Comparison of ENCODE assay signal across 37 cellular contexts in genomic region chr6:43625393-43625992, GRCh38. TPM values are rescaled to one million over a fixed set of nuclear protein-coding genes. Genes with fewer than 3 reads are reported as not detected.
DNase-seq lines count a peak whose midpoint lies in the region; ATAC-seq, FAIRE-seq and TF ChIP-seq lines count a peak whose summit lies in the region.
"Had no signal": no experiment of that assay in that cellular context is flagged by ENCODE, and none has a peak within 500 bp of the region (broad histone marks: within the 10 kb centered on the region; RNA-seq: fewer than 3 reads in every experiment).

No MANE protein-coding gene starts in this region.

- H3K9me3 Mint-ChIP-seq in activated CD4-positive, alpha-beta T cell treated with anti-CD3 and anti-CD28 coated beads, Interleukin-2, amount 10 ng/mL, durations not matched to agents 7 days and 5 days: no peaks in the 10 kb centered on the region
- no peaks in the 10 kb centered on the region for H3K9me3 Mint-ChIP-seq in Calu3 (ENCODE audit: low read depth, unreplicated experiment)
- H3K9me3 Mint-ChIP-seq in brain: no peaks in the 10 kb centered on the region
- H3K9me3 Mint-ChIP-seq: CD8-positive, alpha-beta T cell; effector memory CD8-positive, alpha-beta T cell; neural progenitor cell; T-cell had no signal

- peaks cover 34% of the 10 kb centered on the region for H3K4me1 Mint-ChIP-seq in activated CD4-positive, alpha-beta T cell treated with anti-CD3 and anti-CD28 coated beads, Interleukin-2, amount 10 ng/mL, durations not matched to agents 7 days and 5 days
- H3K4me1 Mint-ChIP-seq in Calu3 (ENCODE audit: low read depth, unreplicated experiment): peaks cover 40% of the 10 kb centered on the region
- peaks cover 39% of the 10 kb centered on the region for H3K4me1 Mint-ChIP-seq in brain

- H3K4me1 ChIP-seq in osteoblast (ENCODE audit: insufficient read depth, low read length) (peaks cover 23% of the 10 kb centered on the region), small intestine (ENCODE audit: control insufficient read depth in 2 of 2, insufficient read depth in 1 of 2, low read depth in 1 of 2, low read length in 1 of 2) (peaks cover 0 to 6% of the 10 kb centered on the region in 2 donors)
- H3K4me1 ChIP-seq: foreskin keratinocyte had no signal

- H3K9me3 ChIP-seq in osteoblast (ENCODE audit: low read depth, low read length): no peaks in the 10 kb centered on the region
- no peaks in the 10 kb centered on the region for H3K9me3 ChIP-seq in small intestine (ENCODE audit: control insufficient read depth, low read depth)
- H3K9me3 ChIP-seq: esophagus muscularis mucosa, heart right ventricle, MG63, mucosa of descending colon, Peyer's patch, vagina had no signal

- H3K36me3 ChIP-seq in osteoblast (ENCODE audit: insufficient read depth, low read length) (peaks cover 60% of the 10 kb centered on the region), small intestine (ENCODE audit: control insufficient read depth in 2 of 2, insufficient read depth in 2 of 2, low read length in 2 of 2) (peaks cover 4 to 16% of the 10 kb centered on the region in 2 donors)
- H3K36me3 ChIP-seq: neural progenitor cell had no signal

- H3K27me3 Mint-ChIP-seq in activated CD4-positive, alpha-beta T cell treated with anti-CD3 and anti-CD28 coated beads, Interleukin-2, amount 10 ng/mL, durations not matched to agents 7 days and 5 days: no peaks in the 10 kb centered on the region
- peaks cover 7% of the 10 kb centered on the region for H3K27me3 Mint-ChIP-seq in Calu3 (ENCODE audit: unreplicated experiment)
- peaks cover 11% of the 10 kb centered on the region for H3K27me3 Mint-ChIP-seq in brain
- H3K27me3 Mint-ChIP-seq: effector memory CD8-positive, alpha-beta T cell; progenitor cell of endocrine pancreas; T-cell had no signal

- FAIRE-seq in small intestine (lab: Jason Lieb, UNC): no peak
- FAIRE-seq: bronchial epithelial cell, colon, GM12892, TTC549 had no signal

- no peak overlapping the region for H3K4me2 ChIP-seq in osteoblast (ENCODE audit: insufficient read depth, low read length)
- H3K4me2 ChIP-seq: neural progenitor cell had no signal

- H3K27ac ChIP-seq in osteoblast (ENCODE audit: low read depth, low read length) (peak overlapping the region; percentile 88), small intestine (ENCODE audit: low read depth in 1 of 2, low read length in 1 of 2) (no peak overlapping the region)
- H3K27ac ChIP-seq: foreskin keratinocyte, neural progenitor cell, Peyer's patch, vagina had no signal

- BruUV-seq in Calu3 (replicated peaks; lab: Mats Ljungman, UMichigan): no TSS peak

- TF ChIP-seq CTCF in Calu3 (IDR thresholded peaks at IDR 0.05; ENCODE audit: unreplicated experiment): no peak
- no peak for TF ChIP-seq CTCF in brain (conservative IDR thresholded peaks at IDR 0.05)
- TF ChIP-seq CTCF in osteoblast (IDR thresholded peaks at IDR 0.05; ENCODE audit: extremely low read depth, low read depth, low read length): no peak
- no peak for TF ChIP-seq CTCF in omental fat pad (IDR thresholded peaks at IDR 0.05)

- 87 to 93% (median 93%) methylated on average over 16 of the region's 16 CpGs for WGBS in small intestine, 3 donors

- peaks cover 63% of the 10 kb centered on the region for H3K36me3 Mint-ChIP-seq in activated CD4-positive, alpha-beta T cell treated with anti-CD3 and anti-CD28 coated beads, Interleukin-2, amount 10 ng/mL, durations not matched to agents 7 days and 5 days (ENCODE audit: low read depth)
- H3K36me3 Mint-ChIP-seq in Calu3 (ENCODE audit: insufficient read depth, unreplicated experiment): peaks cover 97% of the 10 kb centered on the region
- H3K36me3 Mint-ChIP-seq in brain: peaks cover 61% of the 10 kb centered on the region

- intact Hi-C loops in Calu3 (cut with micrococcal nuclease; ENCODE audit: unreplicated experiment): no loop called here

- H4K20me1 ChIP-seq in osteoblast (ENCODE audit: insufficient read depth, low read length): no peaks in the 10 kb centered on the region

- H2AFZ ChIP-seq in osteoblast (ENCODE audit: low read length): no peak overlapping the region
- H2AFZ ChIP-seq: neural progenitor cell had no signal

- peak overlapping the region; percentile 14 for H3K27ac Mint-ChIP-seq in activated CD4-positive, alpha-beta T cell treated with anti-CD3 and anti-CD28 coated beads, Interleukin-2, amount 10 ng/mL, durations not matched to agents 7 days and 5 days
- H3K27ac Mint-ChIP-seq in Calu3 (ENCODE audit: unreplicated experiment): peak overlapping the region; percentile 100
- H3K27ac Mint-ChIP-seq in brain: peak overlapping the region in 4 of 5 experiments; percentile 31 to 99 (median 70)
- H3K27ac Mint-ChIP-seq: CD8-positive, alpha-beta T cell; neural progenitor cell; progenitor cell of endocrine pancreas; T-cell had no signal

- ATAC-seq in omental fat pad (ENCODE audit: low FRiP score): no peak
- ATAC-seq: CD8-positive, alpha-beta T cell; effector memory CD8-positive, alpha-beta T cell; foreskin keratinocyte; heart right ventricle; mucosa of descending colon; sciatic nerve; T-cell had no signal

- no peak for DNase-seq in activated CD4-positive, alpha-beta T cell treated with anti-CD3 and anti-CD28 coated beads, Interleukin-2, amount 10 ng/mL, durations not matched to agents 7 days and 5 days
- no peak for DNase-seq in activated CD4-positive, alpha-beta T cell treated with anti-CD3 and anti-CD28 coated beads, Interleukin-2, amount 50 U/mL, for 48 hours
- DNase-seq in Calu3 (no peak), osteoblast (ENCODE audit: insufficient read length, low spot score, missing footprints) (no peak), GM19238 (ENCODE audit: insufficient read length, low spot score) (no peak), omental fat pad (ENCODE audit: low spot score) (no peak), small intestine (no peak)
- DNase-seq: activated CD4-positive, CD25-positive, alpha-beta regulatory T cell treated with anti-CD3 and anti-CD28 coated beads, Interleukin-2, amount 50 U/mL, for 72 hours; activated naive CD4-positive, alpha-beta T cell treated with Interleukin-2 at 50 U/mL for 16 hours; AML-193; CD8-positive, alpha-beta T cell; effector memory CD8-positive, alpha-beta T cell; foreskin keratinocyte; GOT3; heart right ventricle; kidney glomerular epithelial cell; mucosa of descending colon; NCI-H1105 treated with DMSO at 0.1 percent for 48 hours; NCI-H1930; NCI-H526; Peyer's patch; stimulated activated CD4-positive, alpha-beta T cell treated with anti-CD3 and anti-CD28 coated beads, Interleukin-4, amount 100 ng/mL, for 4 hours; stimulated activated naive CD4-positive, alpha-beta T cell; T-cell had no signal

- no peak overlapping the region for H3K4me3 Mint-ChIP-seq in activated CD4-positive, alpha-beta T cell treated with anti-CD3 and anti-CD28 coated beads, Interleukin-2, amount 10 ng/mL, durations not matched to agents 7 days and 5 days
- H3K4me3 Mint-ChIP-seq in Calu3 (ENCODE audit: low read depth, unreplicated experiment): peak overlapping the region; percentile 100
- peak overlapping the region in 3 of 5 experiments; percentile 9 to 95 (median 17) for H3K4me3 Mint-ChIP-seq in brain
- H3K4me3 Mint-ChIP-seq: CD8-positive, alpha-beta T cell; effector memory CD8-positive, alpha-beta T cell; neural progenitor cell; T-cell had no signal

- H3K4me3 ChIP-seq in osteoblast (ENCODE audit: insufficient read depth, low read length): no peak overlapping the region
- H3K4me3 ChIP-seq in small intestine (ENCODE audit: low read depth in 1 of 2, low read length in 2 of 2): no peak overlapping the region
- H3K4me3 ChIP-seq: esophagus muscularis mucosa, heart right ventricle, lung, MG63, mucosa of descending colon, neural progenitor cell, Peyer's patch, vagina had no signal

- POLR2A ChIA-PET in activated CD4-positive, alpha-beta T cell treated with anti-CD3 and anti-CD28 coated beads, Interleukin-2, amount 10 ng/mL, durations not matched to agents 7 days and 5 days (lab: Charles Lee): no interaction called here

- H3K27me3 ChIP-seq in osteoblast (ENCODE audit: insufficient read depth, low read length): no peaks in the 10 kb centered on the region
- no peaks in the 10 kb centered on the region for H3K27me3 ChIP-seq in small intestine (ENCODE audit: control insufficient read depth in 2 of 2, insufficient read depth in 2 of 2, low read length in 2 of 2)
- H3K27me3 ChIP-seq: esophagus muscularis mucosa, foreskin keratinocyte, heart right ventricle, MG63, neural progenitor cell, Peyer's patch, vagina had no signal

- peaks cover 53% of the 10 kb centered on the region for H3K79me2 ChIP-seq in osteoblast (ENCODE audit: insufficient read depth, low read length)

- CTCF ChIA-PET in activated CD4-positive, alpha-beta T cell treated with anti-CD3 and anti-CD28 coated beads, Interleukin-2, amount 10 ng/mL, durations not matched to agents 7 days and 5 days (lab: Charles Lee): interaction anchor here (1.3 kb wide), 1 partner anchor 11 kb away, joined by 4 read pairs; no protein-coding TSS in a partner anchor
- CTCF ChIA-PET in Calu3 (lab: Charles Lee): no interaction called here

RNA-seq across cellular contexts. Expression of gene GTPBP2, which starts 3.6 kb away (rescaled TPM):
- total RNA-seq in activated CD4-positive, alpha-beta T cell treated with anti-CD3 and anti-CD28 coated beads, Interleukin-2, amount 10 ng/mL, durations not matched to agents 7 days and 5 days: 10 to 100 TPM; 91.9 to 98.3 TPM
- 186 and 188 TPM in 2 replicates for total RNA-seq in Calu3 (2022)
- polyA plus RNA-seq in brain (ENCODE audit: insufficient read depth, low read depth, low replicate concordance): 57.8 TPM
- total RNA-seq in osteoblast: 74.3 and 84.0 TPM in 2 replicates
- 10 to 100 TPM; 37.5 to 65.7 (median 44.0) TPM for total RNA-seq in omental fat pad
- polyA plus RNA-seq in small intestine: 10 to 100 TPM; 33.7 to 81.6 (median 49.9) TPM

RNA-seq across cellular contexts. Expression of gene MAD2L1BP, which starts 10.1 kb away (rescaled TPM):
- total RNA-seq in activated CD4-positive, alpha-beta T cell treated with anti-CD3 and anti-CD28 coated beads, Interleukin-2, amount 10 ng/mL, durations not matched to agents 7 days and 5 days: 10 to 100 TPM; 41.8 to 44.3 TPM
- total RNA-seq in Calu3 (2022) (48.2 and 53.2 TPM in 2 replicates), osteoblast (18.6 and 30.4 TPM in 2 replicates), omental fat pad (10 to 100 TPM; 26.3 to 49.0 (median 33.1) TPM)
- polyA plus RNA-seq in brain (ENCODE audit: insufficient read depth, low read depth, low replicate concordance) (32.9 TPM), small intestine (10 to 100 TPM; 38.1 to 59.4 (median 54.6) TPM)

RNA-seq across cellular contexts. Expression of gene RSPH9, which starts 19.3 kb away (rescaled TPM):
- total RNA-seq in activated CD4-positive, alpha-beta T cell treated with anti-CD3 and anti-CD28 coated beads, Interleukin-2, amount 10 ng/mL, durations not matched to agents 7 days and 5 days: not detected
- total RNA-seq in Calu3 (2022) (0.15 and 0.19 TPM in 2 replicates), osteoblast (under 0.01 and 0.36 TPM in 2 replicates), omental fat pad (under 1 TPM in 2 of 4 donors, not detected in 2; 0.09 to 0.44 TPM)
- polyA plus RNA-seq in brain (ENCODE audit: insufficient read depth, low read depth, low replicate concordance) (4.1 TPM), small intestine (1 to 10 TPM in 1 of 3 donors, under 1 TPM in 2; 0.42 to 1.1 (median 0.81) TPM)
- total RNA-seq: A172; CD8-positive, alpha-beta T cell; T-cell had no signal

RNA-seq across cellular contexts. Expression of gene POLH, which starts 49.5 kb away (rescaled TPM):
- total RNA-seq in activated CD4-positive, alpha-beta T cell treated with anti-CD3 and anti-CD28 coated beads, Interleukin-2, amount 10 ng/mL, durations not matched to agents 7 days and 5 days: 10 to 100 TPM; 80.3 to 87.0 TPM
- 25.7 and 31.9 TPM in 2 replicates for total RNA-seq in Calu3 (2022)
- polyA plus RNA-seq in brain (ENCODE audit: insufficient read depth, low read depth, low replicate concordance): 14.0 TPM
- total RNA-seq in osteoblast: 26.4 and 28.0 TPM in 2 replicates
- total RNA-seq in omental fat pad: 10 to 100 TPM in 1 of 4 donors, 1 to 10 TPM in 3; 8.3 to 11.0 (median 9.2) TPM
- polyA plus RNA-seq in small intestine: 1 to 10 TPM; 2.0 to 4.0 (median 2.2) TPM

RNA-seq across cellular contexts. Expression of gene XPO5, which starts 49.7 kb away (rescaled TPM):
- 10 to 100 TPM; 55.5 to 60.3 TPM for total RNA-seq in activated CD4-positive, alpha-beta T cell treated with anti-CD3 and anti-CD28 coated beads, Interleukin-2, amount 10 ng/mL, durations not matched to agents 7 days and 5 days
- total RNA-seq in Calu3 (2022) (106 and 131 TPM in 2 replicates), osteoblast (33.9 and 66.2 TPM in 2 replicates), omental fat pad (100 to 1,000 TPM in 1 of 4 donors, 10 to 100 TPM in 3; 16.1 to 138 (median 21.9) TPM)
- polyA plus RNA-seq in brain (ENCODE audit: insufficient read depth, low read depth, low replicate concordance) (54.6 TPM), small intestine (10 to 100 TPM in 1 of 3 donors, 1 to 10 TPM in 2; 5.1 to 11.1 (median 6.5) TPM)

Comparison
In these comparisons a context has a peak if more than half of its experiments do, and no peak if none do; other contexts are left out.
1. H3K27ac Mint-ChIP-seq: peak in every context shown above with its lines; median percentile 100 in Calu3; 70 in brain; 14 in activated CD4-positive, alpha-beta T cell treated with anti-CD3 and anti-CD28 coated beads, Interleukin-2, amount 10 ng/mL, durations not matched to agents 7 days and 5 days.